In genomic region chr3:172151610-172152293, GRCh38 we compare ENCODE assay signal across 13 cellular contexts.
DNase-seq lines count a peak whose midpoint lies in the region; ATAC-seq, FAIRE-seq and TF ChIP-seq lines count a peak whose summit lies in the region.
"Had no signal": no experiment of that assay in that cellular context is flagged by ENCODE, and none has a peak within 500 bp of the region (broad histone marks: within the 10 kb centered on the region; RNA-seq: fewer than 3 reads in every experiment).

No MANE protein-coding gene starts in this region.

- BruUV-seq in Calu3 (replicated peaks; lab: Mats Ljungman, UMichigan) (no TSS peak), HepG2 (replicated peaks; lab: Mats Ljungman, UMichigan) (no TSS peak)

- H3K4me1 ChIP-seq in HepG2 (ENCODE audit: insufficient read depth, low read length) (peaks cover 99% of the 10 kb centered on the region), gastrocnemius medialis (peaks cover 76 to 78% of the 10 kb centered on the region in 2 donors)

- H3K27ac Mint-ChIP-seq in Calu3 (ENCODE audit: unreplicated experiment) = peak overlapping the region; percentile 99
- H3K27ac Mint-ChIP-seq in activated T-helper 17 cell treated with anti-CD3 and anti-CD28 coated beads, Interleukin-2, amount 50 U/mL, for 72 hours = peak overlapping the region; percentile 88

- H3K27me3 ChIP-seq in HepG2 (ENCODE audit: control insufficient read depth in 1 of 2, insufficient read depth in 2 of 2, low read length in 2 of 2) (no peaks in the 10 kb centered on the region), gastrocnemius medialis (no peaks in the 10 kb centered on the region)

- H3K4me1 Mint-ChIP-seq in Calu3 (ENCODE audit: low read depth, unreplicated experiment) = peaks cover 84% of the 10 kb centered on the region
- H3K4me1 Mint-ChIP-seq in activated T-helper 17 cell treated with anti-CD3 and anti-CD28 coated beads, Interleukin-2, amount 50 U/mL, for 72 hours = peaks cover 40% of the 10 kb centered on the region

- no peak overlapping the region for H3K9ac ChIP-seq in HepG2 (ENCODE audit: insufficient read depth, low read depth, low read length)

- H3K4me2 ChIP-seq in HepG2 (ENCODE audit: low read depth, low read length) = no peak overlapping the region

- H4K20me1 ChIP-seq in HepG2 (ENCODE audit: insufficient read depth, low read length) = peaks cover 98% of the 10 kb centered on the region

- no peaks in the 10 kb centered on the region for H3K27me3 Mint-ChIP-seq in Calu3 (ENCODE audit: unreplicated experiment)
- no peaks in the 10 kb centered on the region for H3K27me3 Mint-ChIP-seq in activated T-helper 17 cell treated with anti-CD3 and anti-CD28 coated beads, Interleukin-2, amount 50 U/mL, for 72 hours

- no peak for DNase-seq in Calu3
- no peak for DNase-seq in HepG2 (ENCODE audit: low spot score)
- no peak for DNase-seq in gastrocnemius medialis
- no peak for DNase-seq in nucleus accumbens (lab: John Stamatoyannopoulos, UW)
- DNase-seq in GM20000 (ENCODE audit: low spot score) = no peak
- DNase-seq in NCI-H1048 (lab: John Stamatoyannopoulos, UW) = no peak
- DNase-seq: activated naive CD4-positive, alpha-beta T cell; DND-41; NCI-H526 treated with DMSO at 0.1 percent for 48 hours; stimulated activated CD4-positive, alpha-beta T cell treated with anti-CD3 and anti-CD28 coated beads, Interleukin-15, amount 100 ng/mL, for 24 hours had no signal

- intact Hi-C loops in Calu3 (cut with micrococcal nuclease; ENCODE audit: unreplicated experiment) = no loop called here
- intact Hi-C loops in HepG2 (cut with micrococcal nuclease; ENCODE audit: unreplicated experiment) = no loop called here
- intact Hi-C loops in gastrocnemius medialis (cut with DNase I; ENCODE audit: low total_unique reads) = no loop called here

- peaks cover 100% of the 10 kb centered on the region for H3K79me2 ChIP-seq in HepG2 (ENCODE audit: insufficient read depth, low read length)

- H3K36me3 ChIP-seq in HepG2 (replicated peaks in 1 of 2; ENCODE audit: control insufficient read depth in 1 of 2, insufficient read depth in 2 of 2, low read length in 2 of 2) (peaks cover 10 to 51% of the 10 kb centered on the region in 2 experiments), gastrocnemius medialis (no peaks in the 10 kb centered on the region)

- TF ChIP-seq CTCF in Calu3 (IDR thresholded peaks at IDR 0.05; ENCODE audit: unreplicated experiment) (no peak), HepG2 (CRISPR knock-in tag; IDR thresholded peaks at IDR 0.05) (no peak), gastrocnemius medialis (IDR thresholded peaks at IDR 0.05 in 4 of 5, conservative IDR thresholded peaks at IDR 0.05 in 1 of 5) (no peak), GM20000 (IDR thresholded peaks at IDR 0.05; ENCODE audit: extremely low read depth, missing control alignments) (no peak)

- no peak for TF ChIP-seq EP300 in HepG2 (IDR thresholded peaks at IDR 0.05; ENCODE audit: low read depth in 2 of 2, low read length in 2 of 2)
- no peak for TF ChIP-seq EP300 in HepG2 (CRISPR knock-in tag; IDR thresholded peaks at IDR 0.05; ENCODE audit: borderline replicate concordance)

- 87% methylated on average over 9 of the region's 9 CpGs for WGBS in HepG2 (ENCODE audit: low lambda C conversion rate)

- TF ChIP-seq RAD21 in HepG2 (CRISPR knock-in tag; IDR thresholded peaks at IDR 0.05) = no peak

- CTCF ChIA-PET in Calu3 (lab: Charles Lee) = interaction anchor here (4.0 kb wide), 1 partner anchor 10 kb away, joined by 19 read pairs; no protein-coding TSS in a partner anchor
- CTCF ChIA-PET in HepG2 (lab: Yijun Ruan, JAX; ENCODE audit: low intra/inter-chr PET ratio, low total read pairs) = no interaction called here

- H3K27ac ChIP-seq in HepG2 (ENCODE audit: extremely low read length, insufficient read depth, low read length) = peak overlapping the region; percentile 19
- peak overlapping the region; percentile 83 to 91 (median 84) for H3K27ac ChIP-seq in gastrocnemius medialis

- peaks cover 3% of the 10 kb centered on the region for H3K9me3 Mint-ChIP-seq in Calu3 (ENCODE audit: low read depth, unreplicated experiment)
- no peaks in the 10 kb centered on the region for H3K9me3 Mint-ChIP-seq in activated T-helper 17 cell treated with anti-CD3 and anti-CD28 coated beads, Interleukin-2, amount 50 U/mL, for 72 hours

- no peak for FAIRE-seq in HepG2 (lab: Jason Lieb, UNC)
- FAIRE-seq: colon had no signal

- H3K36me3 Mint-ChIP-seq in Calu3 (ENCODE audit: insufficient read depth, unreplicated experiment) = peaks cover 85% of the 10 kb centered on the region
- peaks cover 8% of the 10 kb centered on the region for H3K36me3 Mint-ChIP-seq in activated T-helper 17 cell treated with anti-CD3 and anti-CD28 coated beads, Interleukin-2, amount 50 U/mL, for 72 hours (ENCODE audit: low read depth)

- in situ Hi-C loops in HepG2 (cut with HindIII; ENCODE audit: extremely low pct_ligation_motif_present, low pct_unique_long_range_greater_than_20kb) (no loop called here), gastrocnemius medialis (cut with MboI; ENCODE audit: low sequenced_read_pairs in 4 of 4) (no loop called here)

- no peak for ATAC-seq in activated T-helper 17 cell treated with anti-CD3 and anti-CD28 coated beads, Interleukin-2, amount 50 U/mL, for 72 hours (replicated peaks)
- ATAC-seq in HepG2 = no peak
- no peak for ATAC-seq in gastrocnemius medialis
- ATAC-seq in GM21423 (IDR thresholded peaks at IDR 0.05; ENCODE audit: unreplicated experiment) = no peak

- H3K9me3 ChIP-seq in HepG2 (ENCODE audit: low read length) = no peaks in the 10 kb centered on the region
- H3K9me3 ChIP-seq in gastrocnemius medialis = no peaks in the 10 kb centered on the region

- POLR2A ChIA-PET in HepG2 (lab: Yijun Ruan, JAX) = no interaction called here

- H2AFZ ChIP-seq in HepG2 (ENCODE audit: low read length) = no peak overlapping the region

- H3K4me3 ChIP-seq in HepG2 (replicated peaks in 1 of 3; ENCODE audit: insufficient read depth in 1 of 3, low read depth in 2 of 3, low read length in 3 of 3) (no peak overlapping the region), gastrocnemius medialis (no peak overlapping the region)

- peak overlapping the region; percentile 56 for H3K4me3 Mint-ChIP-seq in Calu3 (ENCODE audit: low read depth, unreplicated experiment)
- peak overlapping the region; percentile 72 for H3K4me3 Mint-ChIP-seq in activated T-helper 17 cell treated with anti-CD3 and anti-CD28 coated beads, Interleukin-2, amount 50 U/mL, for 72 hours

- TF ChIP-seq POLR2A in HepG2 (IDR thresholded peaks at IDR 0.05; ENCODE audit: insufficient read depth in 1 of 2, low read depth in 2 of 2, low read length in 2 of 2) (peak in 1 of 2 experiments; percentile 16; a peak in 1 of 4 replicates), gastrocnemius medialis (IDR thresholded peaks at IDR 0.05) (no peak)

TF ChIP-seq in HepG2, 621 proteins besides CTCF, POLR2A, EP300 and RAD21:
- TF ChIP-seq RBM22 (optimal IDR thresholded peaks at IDR 0.05; ENCODE audit: low read length) (peak; percentile 96), AGO2 (optimal IDR thresholded peaks at IDR 0.05; ENCODE audit: low read depth, low read length) (peak; percentile 72), ZNF570 (CRISPR knock-in tag; IDR thresholded peaks at IDR 0.05; ENCODE audit: borderline replicate concordance) (no peak), DDIT3 (CRISPR knock-in tag; IDR thresholded peaks at IDR 0.05) (no peak), HNF4G (IDR thresholded peaks at IDR 0.05; ENCODE audit: borderline replicate concordance, low read depth, low read length) (no peak), HNF4G (CRISPR knock-in tag; IDR thresholded peaks at IDR 0.05; ENCODE audit: borderline replicate concordance, low read depth) (no peak), ZNF569 (CRISPR knock-in tag; IDR thresholded peaks at IDR 0.05; ENCODE audit: borderline replicate concordance) (no peak), POLR2G (IDR thresholded peaks at IDR 0.05; ENCODE audit: low read depth, low read length) (0 out of 2 replicates have a peak, but pooled peaks have one; percentile 23), ZNF234 (CRISPR knock-in tag; conservative IDR thresholded peaks at IDR 0.05) (no peak)
